Comparison of ENCODE assay signal across 8 cellular contexts in genomic region chr16:87860553-87861299, GRCh38. TPM values are rescaled to one million over a fixed set of nuclear protein-coding genes. Genes with fewer than 3 reads are reported as not detected.
DNase-seq lines count a peak whose midpoint lies in the region; ATAC-seq and TF ChIP-seq lines count a peak whose summit lies in the region.

No MANE protein-coding gene starts in this region.

- H3K27me3 Mint-ChIP-seq in activated T-cell treated with anti-CD3 and anti-CD28 coated beads, Interleukin-2, amount 50 U/mL, for 72 hours (ENCODE audit: low read depth), result no peaks in the 10 kb centered on the region

- peak overlapping the region; percentile 52 for H3K4me3 ChIP-seq in BLaER1
- peak overlapping the region; percentile 17; the same call in 1 of the 2 replicates for H3K4me3 ChIP-seq in HFF-Myc (replicated peaks; ENCODE audit: low read depth, low read length)
- no peak overlapping the region for H3K4me3 ChIP-seq in hepatocyte

- peak; percentile 6 to 7 for ATAC-seq in activated T-cell treated with anti-CD3 and anti-CD28 coated beads, Interleukin-2, amount 50 U/mL, for 72 hours (replicated peaks in 1 of 2)
- ATAC-seq in GM21423 (IDR thresholded peaks at IDR 0.05; ENCODE audit: unreplicated experiment), result no peak

- H3K36me3 Mint-ChIP-seq in activated T-cell treated with anti-CD3 and anti-CD28 coated beads, Interleukin-2, amount 50 U/mL, for 72 hours (ENCODE audit: insufficient read depth in 2 of 2), result peaks cover 20 to 50% of the 10 kb centered on the region in 2 donors

- H3K9me3 Mint-ChIP-seq in activated T-cell treated with anti-CD3 and anti-CD28 coated beads, Interleukin-2, amount 50 U/mL, for 72 hours, result no peaks in the 10 kb centered on the region

- peaks cover 92% of the 10 kb centered on the region for H3K4me1 Mint-ChIP-seq in activated T-cell treated with anti-CD3 and anti-CD28 coated beads, Interleukin-2, amount 50 U/mL, for 72 hours (ENCODE audit: low read depth)

- H2AFZ ChIP-seq in hepatocyte, result no peak overlapping the region

- H3K27ac Mint-ChIP-seq in activated T-cell treated with anti-CD3 and anti-CD28 coated beads, Interleukin-2, amount 50 U/mL, for 72 hours, result peak overlapping the region; percentile 82

- H4K20me1 ChIP-seq in BLaER1 (peaks cover 100% of the 10 kb centered on the region), hepatocyte (ENCODE audit: insufficient read depth, poor library complexity, severe bottlenecking) (peaks cover 5% of the 10 kb centered on the region)

- peak; percentile 38 for DNase-seq in HFF-Myc (ENCODE audit: extremely low read depth, low read depth)
- no peak for DNase-seq in activated T-cell treated with anti-CD3 and anti-CD28 coated beads, Interleukin-2, amount 50 U/mL, for 72 hours
- DNase-seq in hepatocyte (ENCODE audit: low spot score), result no peak
- DNase-seq in Ammon's horn (ENCODE audit: low spot score), result no peak
- DNase-seq in SIG-M5 (lab: John Stamatoyannopoulos, UW), result no peak
- no peak for DNase-seq in 8988T

- no peaks in the 10 kb centered on the region for H3K9me2 ChIP-seq in hepatocyte (replicated peaks; ENCODE audit: insufficient read depth)

- peaks cover 76% of the 10 kb centered on the region for H3K79me2 ChIP-seq in hepatocyte

- peak overlapping the region; percentile 96 for H3K4me2 ChIP-seq in BLaER1
- H3K4me2 ChIP-seq in hepatocyte, result no peak overlapping the region

- H3K9me3 ChIP-seq in BLaER1 (no peaks in the 10 kb centered on the region), hepatocyte (ENCODE audit: low read depth) (no peaks in the 10 kb centered on the region)

- H3K27ac ChIP-seq in BLaER1 (peak overlapping the region; percentile 49; the same call in 1 of the 2 replicates), hepatocyte (peak overlapping the region; percentile 53)

- 74% methylated on average over 25 of the region's 26 CpGs for WGBS in hepatocyte (ENCODE audit: low lambda C conversion rate, missing lambda C conversion rate)

- H3K4me3 Mint-ChIP-seq in activated T-cell treated with anti-CD3 and anti-CD28 coated beads, Interleukin-2, amount 50 U/mL, for 72 hours, result peak overlapping the region; percentile 75 to 91

- H3K9ac ChIP-seq in BLaER1, result peak overlapping the region; percentile 39; the same call in 1 of the 2 replicates

- TF ChIP-seq CTCF in HFF-Myc (IDR thresholded peaks at IDR 0.05; ENCODE audit: low read depth, low read length, missing control alignments) (no peak), hepatocyte (IDR thresholded peaks at IDR 0.05; ENCODE audit: poor library complexity) (no peak)

- H3K36me3 ChIP-seq in BLaER1 (peaks cover 68% of the 10 kb centered on the region), hepatocyte (replicated peaks; ENCODE audit: insufficient read depth, low read depth) (no peaks in the 10 kb centered on the region)

- H3K27me3 ChIP-seq in BLaER1 (no peaks in the 10 kb centered on the region), hepatocyte (no peaks in the 10 kb centered on the region)

- H3K4me1 ChIP-seq in BLaER1 (peaks cover 100% of the 10 kb centered on the region), hepatocyte (ENCODE audit: insufficient read depth) (peaks cover 19% of the 10 kb centered on the region)

RNA-seq across cellular contexts. Expression of gene SLC7A5, which starts 8.6 kb away (rescaled TPM):
- 100 to 1,000 TPM; 463 to 508 TPM for total RNA-seq in activated T-cell treated with anti-CD3 and anti-CD28 coated beads, Interleukin-2, amount 50 U/mL, for 72 hours
- 20.4 and 29.3 TPM in 2 replicates for total RNA-seq in hepatocyte
- 52.5 and 56.2 TPM in 2 replicates for polyA plus RNA-seq in hepatocyte

Comparison
In these comparisons a context has a peak if more than half of its experiments do, and no peak if none do; other contexts are left out.
1. RNA of gene SLC7A5, which starts 8.6 kb away (total RNA-seq): 463 to 508 TPM in activated T-cell treated with anti-CD3 and anti-CD28 coated beads, Interleukin-2, amount 50 U/mL, for 72 hours; 20.4 to 29.3 TPM in hepatocyte; every median in the first group is over 10 times any median in the second.